Comparison of ENCODE assay signal across 3 cellular contexts in genomic region chr2:230018153-230018552, GRCh38.
TF ChIP-seq lines count a peak whose summit lies in the region.

No MANE protein-coding gene starts in this region.

TF ChIP-seq in IMR-90, 13 proteins besides CTCF, POLR2A, EP300 and RAD21:
- no peak for TF ChIP-seq RFX5 (IDR thresholded peaks at IDR 0.05; ENCODE audit: low read depth, low read length)
- no peak for TF ChIP-seq MAZ (IDR thresholded peaks at IDR 0.05; ENCODE audit: borderline replicate concordance, low read depth, low read length)
- no peak for TF ChIP-seq NFE2L2 (IDR thresholded peaks at IDR 0.05; ENCODE audit: low read depth, low read length)
- TF ChIP-seq CHD1 (IDR thresholded peaks at IDR 0.05; ENCODE audit: low read depth, low read length) = no peak
- TF ChIP-seq RCOR1 (IDR thresholded peaks at IDR 0.05; ENCODE audit: insufficient replicate concordance, low read length) = peak; percentile 42
- TF ChIP-seq ELK1 (IDR thresholded peaks at IDR 0.05; ENCODE audit: borderline replicate concordance, low read depth, low read length) = no peak
- no peak for TF ChIP-seq BHLHE40 (IDR thresholded peaks at IDR 0.05; ENCODE audit: low read depth, low read length)
- peak; percentile 98 for TF ChIP-seq CEBPB (IDR thresholded peaks at IDR 0.05; ENCODE audit: low read depth, low read length)
- no peak for TF ChIP-seq MXI1 (IDR thresholded peaks at IDR 0.05; ENCODE audit: borderline replicate concordance, low read depth, low read length)
- no peak for TF ChIP-seq MAFK (IDR thresholded peaks at IDR 0.05; ENCODE audit: low read depth, low read length)
- peak; percentile 57; the same call in 1 of the 2 replicates for TF ChIP-seq FOS (IDR thresholded peaks at IDR 0.05; ENCODE audit: low read depth, low read length)
- peak; percentile 77 for TF ChIP-seq USF2 (IDR thresholded peaks at IDR 0.05; ENCODE audit: low read depth, low read length)
- TF ChIP-seq SMC3 (IDR thresholded peaks at IDR 0.05; ENCODE audit: low read depth, low read length) = no peak
TF ChIP-seq in IMR-90: peak in this region for 4.

TF ChIP-seq in K562, 482 proteins besides CTCF, POLR2A, EP300 and RAD21 (continues in another document):
- TF ChIP-seq, protein P1, sequence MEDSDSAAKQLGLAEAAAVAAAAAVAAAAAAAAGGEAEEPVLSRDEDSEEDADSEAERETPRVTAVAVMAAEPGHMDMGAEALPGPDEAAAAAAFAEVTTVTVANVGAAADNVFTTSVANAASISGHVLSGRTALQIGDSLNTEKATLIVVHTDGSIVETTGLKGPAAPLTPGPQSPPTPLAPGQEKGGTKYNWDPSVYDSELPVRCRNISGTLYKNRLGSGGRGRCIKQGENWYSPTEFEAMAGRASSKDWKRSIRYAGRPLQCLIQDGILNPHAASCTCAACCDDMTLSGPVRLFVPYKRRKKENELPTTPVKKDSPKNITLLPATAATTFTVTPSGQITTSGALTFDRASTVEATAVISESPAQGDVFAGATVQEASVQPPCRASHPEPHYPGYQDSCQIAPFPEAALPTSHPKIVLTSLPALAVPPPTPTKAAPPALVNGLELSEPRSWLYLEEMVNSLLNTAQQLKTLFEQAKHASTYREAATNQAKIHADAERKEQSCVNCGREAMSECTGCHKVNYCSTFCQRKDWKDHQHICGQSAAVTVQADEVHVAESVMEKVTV (CRISPR knock-in tag; IDR thresholded peaks at IDR 0.05) = no peak
- TF ChIP-seq, protein P2, sequence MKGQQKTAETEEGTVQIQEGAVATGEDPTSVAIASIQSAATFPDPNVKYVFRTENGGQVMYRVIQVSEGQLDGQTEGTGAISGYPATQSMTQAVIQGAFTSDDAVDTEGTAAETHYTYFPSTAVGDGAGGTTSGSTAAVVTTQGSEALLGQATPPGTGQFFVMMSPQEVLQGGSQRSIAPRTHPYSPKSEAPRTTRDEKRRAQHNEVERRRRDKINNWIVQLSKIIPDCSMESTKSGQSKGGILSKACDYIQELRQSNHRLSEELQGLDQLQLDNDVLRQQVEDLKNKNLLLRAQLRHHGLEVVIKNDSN (CRISPR knock-in tag; IDR thresholded peaks at IDR 0.05) = no peak
- no peak for TF ChIP-seq CBFA2T2 (conservative IDR thresholded peaks at IDR 0.05)
- no peak for TF ChIP-seq RREB1 (CRISPR knock-in tag; IDR thresholded peaks at IDR 0.05)
- TF ChIP-seq JUNB (CRISPR knock-in tag; conservative IDR thresholded peaks at IDR 0.05) = no peak
- TF ChIP-seq MXI1 (IDR thresholded peaks at IDR 0.05; ENCODE audit: low read depth, low read length) = no peak
- no peak for TF ChIP-seq USF2 (CRISPR knock-in tag; IDR thresholded peaks at IDR 0.05)
- no peak for TF ChIP-seq RCOR1 (IDR thresholded peaks at IDR 0.05; ENCODE audit: borderline replicate concordance in 1 of 2, low read depth in 2 of 2, low read length in 2 of 2)
- TF ChIP-seq, protein P3, sequence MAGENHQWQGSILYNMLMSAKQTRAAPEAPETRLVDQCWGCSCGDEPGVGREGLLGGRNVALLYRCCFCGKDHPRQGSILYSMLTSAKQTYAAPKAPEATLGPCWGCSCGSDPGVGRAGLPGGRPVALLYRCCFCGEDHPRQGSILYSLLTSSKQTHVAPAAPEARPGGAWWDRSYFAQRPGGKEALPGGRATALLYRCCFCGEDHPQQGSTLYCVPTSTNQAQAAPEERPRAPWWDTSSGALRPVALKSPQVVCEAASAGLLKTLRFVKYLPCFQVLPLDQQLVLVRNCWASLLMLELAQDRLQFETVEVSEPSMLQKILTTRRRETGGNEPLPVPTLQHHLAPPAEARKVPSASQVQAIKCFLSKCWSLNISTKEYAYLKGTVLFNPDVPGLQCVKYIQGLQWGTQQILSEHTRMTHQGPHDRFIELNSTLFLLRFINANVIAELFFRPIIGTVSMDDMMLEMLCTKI (IDR thresholded peaks at IDR 0.05; ENCODE audit: partially characterized antibody) = no peak
- TF ChIP-seq FOSL1 (tag; conservative IDR thresholded peaks at IDR 0.05) = peak; percentile 37; the same call in 1 of the 2 replicates
- no peak for TF ChIP-seq DLX4 (CRISPR knock-in tag; IDR thresholded peaks at IDR 0.05)

TF ChIP-seq in SK-N-SH, 30 proteins besides CTCF, POLR2A, EP300 and RAD21:
- TF ChIP-seq MXI1 (IDR thresholded peaks at IDR 0.05; ENCODE audit: low read depth, low read length) = no peak
- no peak for TF ChIP-seq POLR2AphosphoS5 (IDR thresholded peaks at IDR 0.05; ENCODE audit: low read depth, low read length)
- TF ChIP-seq NFIC (IDR thresholded peaks at IDR 0.05; ENCODE audit: borderline replicate concordance) = no peak
- TF ChIP-seq EZH2phosphoT487 (IDR thresholded peaks at IDR 0.05; ENCODE audit: borderline replicate concordance, low read depth) = no peak
- no peak for TF ChIP-seq TCF12 (IDR thresholded peaks at IDR 0.05)
- TF ChIP-seq ELF1 (IDR thresholded peaks at IDR 0.05) = no peak
- TF ChIP-seq, protein P2 (IDR thresholded peaks at IDR 0.05; ENCODE audit: borderline replicate concordance, low read depth) = no peak
- TF ChIP-seq, protein P4, sequence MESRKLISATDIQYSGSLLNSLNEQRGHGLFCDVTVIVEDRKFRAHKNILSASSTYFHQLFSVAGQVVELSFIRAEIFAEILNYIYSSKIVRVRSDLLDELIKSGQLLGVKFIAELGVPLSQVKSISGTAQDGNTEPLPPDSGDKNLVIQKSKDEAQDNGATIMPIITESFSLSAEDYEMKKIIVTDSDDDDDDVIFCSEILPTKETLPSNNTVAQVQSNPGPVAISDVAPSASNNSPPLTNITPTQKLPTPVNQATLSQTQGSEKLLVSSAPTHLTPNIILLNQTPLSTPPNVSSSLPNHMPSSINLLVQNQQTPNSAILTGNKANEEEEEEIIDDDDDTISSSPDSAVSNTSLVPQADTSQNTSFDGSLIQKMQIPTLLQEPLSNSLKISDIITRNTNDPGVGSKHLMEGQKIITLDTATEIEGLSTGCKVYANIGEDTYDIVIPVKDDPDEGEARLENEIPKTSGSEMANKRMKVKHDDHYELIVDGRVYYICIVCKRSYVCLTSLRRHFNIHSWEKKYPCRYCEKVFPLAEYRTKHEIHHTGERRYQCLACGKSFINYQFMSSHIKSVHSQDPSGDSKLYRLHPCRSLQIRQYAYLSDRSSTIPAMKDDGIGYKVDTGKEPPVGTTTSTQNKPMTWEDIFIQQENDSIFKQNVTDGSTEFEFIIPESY (IDR thresholded peaks at IDR 0.05; ENCODE audit: borderline replicate concordance, low read depth) = no peak
- no peak for TF ChIP-seq FOXJ3 (CRISPR knock-in tag; IDR thresholded peaks at IDR 0.05)
- TF ChIP-seq, protein P5, sequence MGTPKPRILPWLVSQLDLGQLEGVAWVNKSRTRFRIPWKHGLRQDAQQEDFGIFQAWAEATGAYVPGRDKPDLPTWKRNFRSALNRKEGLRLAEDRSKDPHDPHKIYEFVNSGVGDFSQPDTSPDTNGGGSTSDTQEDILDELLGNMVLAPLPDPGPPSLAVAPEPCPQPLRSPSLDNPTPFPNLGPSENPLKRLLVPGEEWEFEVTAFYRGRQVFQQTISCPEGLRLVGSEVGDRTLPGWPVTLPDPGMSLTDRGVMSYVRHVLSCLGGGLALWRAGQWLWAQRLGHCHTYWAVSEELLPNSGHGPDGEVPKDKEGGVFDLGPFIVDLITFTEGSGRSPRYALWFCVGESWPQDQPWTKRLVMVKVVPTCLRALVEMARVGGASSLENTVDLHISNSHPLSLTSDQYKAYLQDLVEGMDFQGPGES (IDR thresholded peaks at IDR 0.05; ENCODE audit: low read depth, low read length) = no peak
- TF ChIP-seq MEF2A (IDR thresholded peaks at IDR 0.05; ENCODE audit: borderline replicate concordance, low read depth) = no peak
- TF ChIP-seq PBX3 (IDR thresholded peaks at IDR 0.05) = no peak
- TF ChIP-seq FOSL2 (IDR thresholded peaks at IDR 0.05; ENCODE audit: borderline replicate concordance, low read depth) = no peak
- no peak for TF ChIP-seq RCOR1 (IDR thresholded peaks at IDR 0.05; ENCODE audit: low read length)
- no peak for TF ChIP-seq JUND (IDR thresholded peaks at IDR 0.05)
- no peak for TF ChIP-seq RFX5 (IDR thresholded peaks at IDR 0.05; ENCODE audit: low read length)
